In the genomic region with DNA sequence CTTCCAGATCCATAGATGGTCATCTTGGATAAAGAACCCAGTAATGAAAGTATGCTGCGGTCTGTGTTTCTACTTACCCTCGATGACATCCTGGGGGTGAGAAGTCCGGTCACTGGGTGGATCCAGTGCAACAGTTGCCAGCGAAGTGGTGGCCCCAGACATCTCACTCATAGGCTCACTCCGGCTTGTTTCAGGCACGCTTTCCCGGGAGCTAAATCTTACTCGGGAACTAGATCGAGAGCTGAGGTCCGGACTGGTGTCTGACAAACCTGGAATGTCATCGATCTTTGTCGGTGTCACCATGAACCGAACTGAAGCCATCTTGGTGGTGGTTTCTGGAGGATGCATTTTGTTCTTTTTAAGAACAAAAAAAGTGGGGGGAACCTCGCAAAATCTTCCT, we compare ENCODE assay signal across 1 cellular context.
TF ChIP-seq lines count a peak whose summit lies in the region.

No MANE protein-coding gene starts in this region.

TF ChIP-seq in H1, 55 proteins besides CTCF, POLR2A, EP300 and RAD21:
- TF ChIP-seq KDM4A (IDR thresholded peaks at IDR 0.05; ENCODE audit: low read depth, low read length, severe bottlenecking) (no peak), TAF7 (optimal IDR thresholded peaks at IDR 0.05; ENCODE audit: borderline replicate concordance, low read depth, low read length) (no peak), JUN (IDR thresholded peaks at IDR 0.05; ENCODE audit: low read depth, low read length) (no peak), CREB1 (IDR thresholded peaks at IDR 0.05) (no peak), POU5F1 (IDR thresholded peaks at IDR 0.05; ENCODE audit: low read depth, low read length) (no peak), NRF1 (IDR thresholded peaks at IDR 0.05; ENCODE audit: low read depth, low read length) (no peak), RXRA (IDR thresholded peaks at IDR 0.05; ENCODE audit: insufficient read depth, low read depth, low read length) (no peak), SP2 (IDR thresholded peaks at IDR 0.05; ENCODE audit: low read length) (no peak), RFX5 (IDR thresholded peaks at IDR 0.05; ENCODE audit: borderline replicate concordance, low read depth, low read length) (no peak), TBP (IDR thresholded peaks at IDR 0.05; ENCODE audit: low read depth, low read length) (no peak), TAF1 (IDR thresholded peaks at IDR 0.05; ENCODE audit: low read depth, low read length) (no peak), EGR1 (IDR thresholded peaks at IDR 0.05; ENCODE audit: borderline replicate concordance, low read depth, low read length) (no peak), CBX8 (IDR thresholded peaks at IDR 0.05; ENCODE audit: borderline replicate concordance, low read depth, low read length) (no peak), SP4 (IDR thresholded peaks at IDR 0.05; ENCODE audit: low read length) (no peak), YY1 (IDR thresholded peaks at IDR 0.05; ENCODE audit: low read depth, low read length) (no peak), BRCA1 (IDR thresholded peaks at IDR 0.05; ENCODE audit: low read depth, low read length) (no peak)
- TF ChIP-seq, protein P1, sequence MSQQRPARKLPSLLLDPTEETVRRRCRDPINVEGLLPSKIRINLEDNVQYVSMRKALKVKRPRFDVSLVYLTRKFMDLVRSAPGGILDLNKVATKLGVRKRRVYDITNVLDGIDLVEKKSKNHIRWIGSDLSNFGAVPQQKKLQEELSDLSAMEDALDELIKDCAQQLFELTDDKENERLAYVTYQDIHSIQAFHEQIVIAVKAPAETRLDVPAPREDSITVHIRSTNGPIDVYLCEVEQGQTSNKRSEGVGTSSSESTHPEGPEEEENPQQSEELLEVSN (IDR thresholded peaks at IDR 0.05), result no peak
- TF ChIP-seq, protein P2, sequence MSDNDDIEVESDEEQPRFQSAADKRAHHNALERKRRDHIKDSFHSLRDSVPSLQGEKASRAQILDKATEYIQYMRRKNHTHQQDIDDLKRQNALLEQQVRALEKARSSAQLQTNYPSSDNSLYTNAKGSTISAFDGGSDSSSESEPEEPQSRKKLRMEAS (IDR thresholded peaks at IDR 0.05), result no peak
